1 cellular context compared by ENCODE assay signal in genomic region chr12:32000373-32001005, GRCh38.
TF ChIP-seq lines count a peak whose summit lies in the region.

No MANE protein-coding gene starts in this region.

TF ChIP-seq in K562, 482 proteins besides CTCF, POLR2A, EP300 and RAD21 (continued from another document and continues in another):
- TF ChIP-seq MNT (conservative IDR thresholded peaks at IDR 0.05) (peak; percentile 27 to 59; a peak in 3 of 4 replicates), RAD51 (IDR thresholded peaks at IDR 0.05; ENCODE audit: borderline replicate concordance, low read depth) (no peak), MCM3 (IDR thresholded peaks at IDR 0.05) (no peak), CTBP1 (IDR thresholded peaks at IDR 0.05; ENCODE audit: borderline replicate concordance) (peak; percentile 80), ZBTB8A (IDR thresholded peaks at IDR 0.05; ENCODE audit: partially characterized antibody) (no peak), MIER1 (IDR thresholded peaks at IDR 0.05; ENCODE audit: low read depth) (no peak), HNRNPH1 (optimal IDR thresholded peaks at IDR 0.05; ENCODE audit: low read depth, low read length) (no peak), ZNF75A (CRISPR knock-in tag; IDR thresholded peaks at IDR 0.05) (no peak), EZH2 (IDR thresholded peaks at IDR 0.05; ENCODE audit: borderline replicate concordance, low read depth, low read length) (no peak), NONO (IDR thresholded peaks at IDR 0.05; ENCODE audit: low read depth in 2 of 2, low read length in 1 of 2) (no peak), NBN (IDR thresholded peaks at IDR 0.05; ENCODE audit: low read depth) (peak; percentile 69; the same call in 1 of the 2 replicates), ARID1B (IDR thresholded peaks at IDR 0.05) (peak; percentile 98), BRD9 (IDR thresholded peaks at IDR 0.05; ENCODE audit: low read depth, partially characterized antibody) (no peak), ZNF561 (CRISPR knock-in tag; conservative IDR thresholded peaks at IDR 0.05) (no peak), SRSF1 (IDR thresholded peaks at IDR 0.05; ENCODE audit: low read depth, low read length) (no peak), KDM2B (CRISPR knock-in tag; IDR thresholded peaks at IDR 0.05) (no peak), ZNF707 (CRISPR knock-in tag; conservative IDR thresholded peaks at IDR 0.05) (no peak), IRF1 (CRISPR knock-in tag; IDR thresholded peaks at IDR 0.05; ENCODE audit: borderline replicate concordance) (no peak), THAP12 (CRISPR knock-in tag; IDR thresholded peaks at IDR 0.05) (no peak), ETV5 (CRISPR knock-in tag; IDR thresholded peaks at IDR 0.05; ENCODE audit: low read depth) (no peak), IRF9 (tag; IDR thresholded peaks at IDR 0.05) (no peak), SREBF1 (IDR thresholded peaks at IDR 0.05; ENCODE audit: borderline replicate concordance, low read depth, low read length) (no peak), LCOR (CRISPR knock-in tag; IDR thresholded peaks at IDR 0.05) (no peak), GATAD2A (IDR thresholded peaks at IDR 0.05) (peak; percentile 27), PHTF2 (CRISPR knock-in tag; IDR thresholded peaks at IDR 0.05) (no peak), ZKSCAN1 (IDR thresholded peaks at IDR 0.05; ENCODE audit: low read depth, low read length) (no peak), CCNT2 (IDR thresholded peaks at IDR 0.05; ENCODE audit: borderline replicate concordance, extremely low read depth, insufficient read length, low read depth, low read length) (peak; percentile 90), ATF1 (CRISPR knock-in tag; IDR thresholded peaks at IDR 0.05) (no peak), ATF1 (tag; IDR thresholded peaks at IDR 0.05) (peak; percentile 39; the same call in 1 of the 2 replicates), ZNF507 (tag; conservative IDR thresholded peaks at IDR 0.05) (peak; percentile 65), OTX1 (CRISPR knock-in tag; IDR thresholded peaks at IDR 0.05) (no peak), JUND (IDR thresholded peaks at IDR 0.05; ENCODE audit: borderline replicate concordance, low read depth, low read length) (peak; percentile 94), JUND (tag; IDR thresholded peaks at IDR 0.05; ENCODE audit: borderline replicate concordance, low read depth, low read length) (peak; percentile 72; the same call in 1 of the 3 replicates), SMAD1 (IDR thresholded peaks at IDR 0.05; ENCODE audit: low read depth, low read length, partially characterized antibody) (peak; percentile 22), HINFP (tag; conservative IDR thresholded peaks at IDR 0.05; ENCODE audit: low read depth) (no peak), RNF2 (IDR thresholded peaks at IDR 0.05) (peak; percentile 70; the same call in 1 of the 2 replicates), POU5F1 (IDR thresholded peaks at IDR 0.05; ENCODE audit: borderline replicate concordance, low read depth, low read length, partially characterized antibody) (no peak), RFX5 (IDR thresholded peaks at IDR 0.05; ENCODE audit: low read depth, low read length) (no peak), KLF6 (CRISPR knock-in tag; IDR thresholded peaks at IDR 0.05; ENCODE audit: borderline replicate concordance) (no peak), ZNF140 (CRISPR knock-in tag; IDR thresholded peaks at IDR 0.05) (no peak), TCF7 (IDR thresholded peaks at IDR 0.05; ENCODE audit: borderline replicate concordance) (peak; percentile 35; the same call in 1 of the 2 replicates)
- TF ChIP-seq, protein P1, sequence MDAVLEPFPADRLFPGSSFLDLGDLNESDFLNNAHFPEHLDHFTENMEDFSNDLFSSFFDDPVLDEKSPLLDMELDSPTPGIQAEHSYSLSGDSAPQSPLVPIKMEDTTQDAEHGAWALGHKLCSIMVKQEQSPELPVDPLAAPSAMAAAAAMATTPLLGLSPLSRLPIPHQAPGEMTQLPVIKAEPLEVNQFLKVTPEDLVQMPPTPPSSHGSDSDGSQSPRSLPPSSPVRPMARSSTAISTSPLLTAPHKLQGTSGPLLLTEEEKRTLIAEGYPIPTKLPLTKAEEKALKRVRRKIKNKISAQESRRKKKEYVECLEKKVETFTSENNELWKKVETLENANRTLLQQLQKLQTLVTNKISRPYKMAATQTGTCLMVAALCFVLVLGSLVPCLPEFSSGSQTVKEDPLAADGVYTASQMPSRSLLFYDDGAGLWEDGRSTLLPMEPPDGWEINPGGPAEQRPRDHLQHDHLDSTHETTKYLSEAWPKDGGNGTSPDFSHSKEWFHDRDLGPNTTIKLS (IDR thresholded peaks at IDR 0.05; ENCODE audit: borderline replicate concordance, low read depth) = no peak
- TF ChIP-seq, protein P2, sequence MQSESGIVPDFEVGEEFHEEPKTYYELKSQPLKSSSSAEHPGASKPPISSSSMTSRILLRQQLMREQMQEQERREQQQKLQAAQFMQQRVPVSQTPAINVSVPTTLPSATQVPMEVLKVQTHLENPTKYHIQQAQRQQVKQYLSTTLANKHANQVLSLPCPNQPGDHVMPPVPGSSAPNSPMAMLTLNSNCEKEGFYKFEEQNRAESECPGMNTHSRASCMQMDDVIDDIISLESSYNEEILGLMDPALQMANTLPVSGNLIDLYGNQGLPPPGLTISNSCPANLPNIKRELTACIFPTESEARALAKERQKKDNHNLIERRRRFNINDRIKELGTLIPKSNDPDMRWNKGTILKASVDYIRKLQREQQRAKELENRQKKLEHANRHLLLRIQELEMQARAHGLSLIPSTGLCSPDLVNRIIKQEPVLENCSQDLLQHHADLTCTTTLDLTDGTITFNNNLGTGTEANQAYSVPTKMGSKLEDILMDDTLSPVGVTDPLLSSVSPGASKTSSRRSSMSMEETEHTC (IDR thresholded peaks at IDR 0.05) = no peak
- TF ChIP-seq, protein P3, sequence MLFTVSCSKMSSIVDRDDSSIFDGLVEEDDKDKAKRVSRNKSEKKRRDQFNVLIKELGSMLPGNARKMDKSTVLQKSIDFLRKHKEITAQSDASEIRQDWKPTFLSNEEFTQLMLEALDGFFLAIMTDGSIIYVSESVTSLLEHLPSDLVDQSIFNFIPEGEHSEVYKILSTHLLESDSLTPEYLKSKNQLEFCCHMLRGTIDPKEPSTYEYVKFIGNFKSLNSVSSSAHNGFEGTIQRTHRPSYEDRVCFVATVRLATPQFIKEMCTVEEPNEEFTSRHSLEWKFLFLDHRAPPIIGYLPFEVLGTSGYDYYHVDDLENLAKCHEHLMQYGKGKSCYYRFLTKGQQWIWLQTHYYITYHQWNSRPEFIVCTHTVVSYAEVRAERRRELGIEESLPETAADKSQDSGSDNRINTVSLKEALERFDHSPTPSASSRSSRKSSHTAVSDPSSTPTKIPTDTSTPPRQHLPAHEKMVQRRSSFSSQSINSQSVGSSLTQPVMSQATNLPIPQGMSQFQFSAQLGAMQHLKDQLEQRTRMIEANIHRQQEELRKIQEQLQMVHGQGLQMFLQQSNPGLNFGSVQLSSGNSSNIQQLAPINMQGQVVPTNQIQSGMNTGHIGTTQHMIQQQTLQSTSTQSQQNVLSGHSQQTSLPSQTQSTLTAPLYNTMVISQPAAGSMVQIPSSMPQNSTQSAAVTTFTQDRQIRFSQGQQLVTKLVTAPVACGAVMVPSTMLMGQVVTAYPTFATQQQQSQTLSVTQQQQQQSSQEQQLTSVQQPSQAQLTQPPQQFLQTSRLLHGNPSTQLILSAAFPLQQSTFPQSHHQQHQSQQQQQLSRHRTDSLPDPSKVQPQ (CRISPR knock-in tag; IDR thresholded peaks at IDR 0.05; ENCODE audit: borderline replicate concordance) = no peak
- TF ChIP-seq, protein P4, sequence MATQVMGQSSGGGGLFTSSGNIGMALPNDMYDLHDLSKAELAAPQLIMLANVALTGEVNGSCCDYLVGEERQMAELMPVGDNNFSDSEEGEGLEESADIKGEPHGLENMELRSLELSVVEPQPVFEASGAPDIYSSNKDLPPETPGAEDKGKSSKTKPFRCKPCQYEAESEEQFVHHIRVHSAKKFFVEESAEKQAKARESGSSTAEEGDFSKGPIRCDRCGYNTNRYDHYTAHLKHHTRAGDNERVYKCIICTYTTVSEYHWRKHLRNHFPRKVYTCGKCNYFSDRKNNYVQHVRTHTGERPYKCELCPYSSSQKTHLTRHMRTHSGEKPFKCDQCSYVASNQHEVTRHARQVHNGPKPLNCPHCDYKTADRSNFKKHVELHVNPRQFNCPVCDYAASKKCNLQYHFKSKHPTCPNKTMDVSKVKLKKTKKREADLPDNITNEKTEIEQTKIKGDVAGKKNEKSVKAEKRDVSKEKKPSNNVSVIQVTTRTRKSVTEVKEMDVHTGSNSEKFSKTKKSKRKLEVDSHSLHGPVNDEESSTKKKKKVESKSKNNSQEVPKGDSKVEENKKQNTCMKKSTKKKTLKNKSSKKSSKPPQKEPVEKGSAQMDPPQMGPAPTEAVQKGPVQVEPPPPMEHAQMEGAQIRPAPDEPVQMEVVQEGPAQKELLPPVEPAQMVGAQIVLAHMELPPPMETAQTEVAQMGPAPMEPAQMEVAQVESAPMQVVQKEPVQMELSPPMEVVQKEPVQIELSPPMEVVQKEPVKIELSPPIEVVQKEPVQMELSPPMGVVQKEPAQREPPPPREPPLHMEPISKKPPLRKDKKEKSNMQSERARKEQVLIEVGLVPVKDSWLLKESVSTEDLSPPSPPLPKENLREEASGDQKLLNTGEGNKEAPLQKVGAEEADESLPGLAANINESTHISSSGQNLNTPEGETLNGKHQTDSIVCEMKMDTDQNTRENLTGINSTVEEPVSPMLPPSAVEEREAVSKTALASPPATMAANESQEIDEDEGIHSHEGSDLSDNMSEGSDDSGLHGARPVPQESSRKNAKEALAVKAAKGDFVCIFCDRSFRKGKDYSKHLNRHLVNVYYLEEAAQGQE (CRISPR knock-in tag; IDR thresholded peaks at IDR 0.05; ENCODE audit: low read depth) = no peak
- TF ChIP-seq, protein P5, sequence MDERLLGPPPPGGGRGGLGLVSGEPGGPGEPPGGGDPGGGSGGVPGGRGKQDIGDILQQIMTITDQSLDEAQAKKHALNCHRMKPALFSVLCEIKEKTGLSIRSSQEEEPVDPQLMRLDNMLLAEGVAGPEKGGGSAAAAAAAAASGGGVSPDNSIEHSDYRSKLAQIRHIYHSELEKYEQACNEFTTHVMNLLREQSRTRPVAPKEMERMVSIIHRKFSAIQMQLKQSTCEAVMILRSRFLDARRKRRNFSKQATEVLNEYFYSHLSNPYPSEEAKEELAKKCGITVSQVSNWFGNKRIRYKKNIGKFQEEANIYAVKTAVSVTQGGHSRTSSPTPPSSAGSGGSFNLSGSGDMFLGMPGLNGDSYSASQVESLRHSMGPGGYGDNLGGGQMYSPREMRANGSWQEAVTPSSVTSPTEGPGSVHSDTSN (CRISPR knock-in tag; IDR thresholded peaks at IDR 0.05; ENCODE audit: low read depth) = no peak
- TF ChIP-seq, protein P5 (tag; conservative IDR thresholded peaks at IDR 0.05; ENCODE audit: low read depth) = peak; percentile 40; the same call in 1 of the 2 replicates
